ENCODE assay signal across 14 cellular contexts in the genomic region with DNA sequence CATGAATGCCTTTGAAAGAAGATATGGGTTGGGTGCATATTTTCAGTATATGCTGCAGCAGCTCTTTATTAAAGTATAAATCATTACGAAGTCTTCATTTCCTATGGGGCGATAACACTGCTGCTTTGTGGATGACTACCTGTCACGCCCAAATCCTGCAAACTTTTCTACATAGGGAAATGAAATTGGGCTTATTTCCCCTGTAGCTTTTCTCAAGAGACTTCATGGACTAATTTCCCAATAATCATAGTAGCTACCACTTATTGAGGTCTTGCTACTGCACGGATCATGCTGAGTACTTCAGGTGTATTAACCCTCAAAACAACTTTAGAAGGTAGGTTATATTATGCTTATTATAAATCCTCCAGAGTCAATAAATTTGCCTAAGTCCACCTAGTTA. TPM values are rescaled to one million over a fixed set of nuclear protein-coding genes. Genes with fewer than 3 reads are reported as not detected.
DNase-seq lines count a peak whose midpoint lies in the region; ATAC-seq and TF ChIP-seq lines count a peak whose summit lies in the region.
"Had no signal": no experiment of that assay in that cellular context is flagged by ENCODE, and none has a peak within 500 bp of the region (broad histone marks: within the 10 kb centered on the region; RNA-seq: fewer than 3 reads in every experiment).

No MANE protein-coding gene starts in this region.

- H3K4me2 ChIP-seq in BLaER1: peak overlapping the region; percentile 98

- intact Hi-C loops in CD8-positive, alpha-beta T cell (cut with DNase I, micrococcal nuclease): no loop called here

- H3K4me3 ChIP-seq in BLaER1 (no peak overlapping the region), muscle layer of colon (ENCODE audit: low read depth in 1 of 2, low read length in 2 of 2) (no peak overlapping the region)
- H3K4me3 ChIP-seq in CD8-positive, alpha-beta T cell (ENCODE audit: low read depth, low read length): peak overlapping the region; percentile 89
- H3K4me3 ChIP-seq: HAP-1 had no signal

- H3K27ac ChIP-seq in BLaER1: no peak overlapping the region
- H3K27ac ChIP-seq in CD8-positive, alpha-beta T cell (ENCODE audit: low read depth, low read length): peak overlapping the region; percentile 7
- H3K27ac ChIP-seq in muscle layer of colon (ENCODE audit: low read depth, low read length): peak overlapping the region; percentile 5
- H3K27ac ChIP-seq: brain microvascular endothelial cell had no signal

- H3K4me1 ChIP-seq in BLaER1 (peaks cover 99% of the 10 kb centered on the region), muscle layer of colon (ENCODE audit: insufficient read depth, low read length) (peaks cover 79% of the 10 kb centered on the region)
- peaks cover 75% of the 10 kb centered on the region for H3K4me1 ChIP-seq in CD8-positive, alpha-beta T cell (ENCODE audit: insufficient read depth, low read length)

- ATAC-seq in CD8-positive, alpha-beta T cell: no peak
- ATAC-seq in activated naive CD4-positive, alpha-beta T cell treated with anti-CD3 and anti-CD28 coated beads, Interleukin-2, amount 50 U/mL, for 72 hours: no peak
- ATAC-seq in esophagus mucosa (no peak), HG03521 (IDR thresholded peaks at IDR 0.05; ENCODE audit: unreplicated experiment) (no peak)

- H3K4me1 Mint-ChIP-seq in CD8-positive, alpha-beta T cell (ENCODE audit: low read depth): peaks cover 90% of the 10 kb centered on the region

- CTCF ChIA-PET in CD8-positive, alpha-beta T cell (lab: Charles Lee): interaction anchor here (0.7 to 3.6 kb wide), 4 partner anchors 44 to 415 kb away, joined by 3 to 17 read pairs (median 4); no protein-coding TSS in a partner anchor

- H4K20me1 ChIP-seq in BLaER1: peaks cover 100% of the 10 kb centered on the region

- H3K27me3 Mint-ChIP-seq in CD8-positive, alpha-beta T cell (ENCODE audit: low read depth): no peaks in the 10 kb centered on the region

- no peaks in the 10 kb centered on the region for H3K9me3 Mint-ChIP-seq in CD8-positive, alpha-beta T cell
- peaks cover 0 to 1% of the 10 kb centered on the region in 2 donors for H3K9me3 Mint-ChIP-seq in activated naive CD4-positive, alpha-beta T cell treated with anti-CD3 and anti-CD28 coated beads, Interleukin-2, amount 50 U/mL, for 72 hours

- H3K36me3 ChIP-seq in BLaER1: peaks cover 73% of the 10 kb centered on the region
- no peaks in the 10 kb centered on the region for H3K36me3 ChIP-seq in CD8-positive, alpha-beta T cell (ENCODE audit: insufficient read depth, low read length)
- peaks cover 3% of the 10 kb centered on the region for H3K36me3 ChIP-seq in muscle layer of colon (ENCODE audit: insufficient read depth, low read length)
- H3K36me3 ChIP-seq: HAP-1 had no signal

- no peak for TF ChIP-seq CTCF in CD8-positive, alpha-beta T cell (IDR thresholded peaks at IDR 0.05)

- H3K4me3 Mint-ChIP-seq in CD8-positive, alpha-beta T cell: peak overlapping the region; percentile 94

- H3K9me3 ChIP-seq in BLaER1 (no peaks in the 10 kb centered on the region; the same call in 1 of the 2 replicates), muscle layer of colon (ENCODE audit: low read length) (no peaks in the 10 kb centered on the region)
- no peaks in the 10 kb centered on the region for H3K9me3 ChIP-seq in CD8-positive, alpha-beta T cell (ENCODE audit: low read length)
- H3K9me3 ChIP-seq: HAP-1 had no signal

- peak overlapping the region; percentile 98 for H3K27ac Mint-ChIP-seq in CD8-positive, alpha-beta T cell
- H3K27ac Mint-ChIP-seq in activated naive CD4-positive, alpha-beta T cell treated with anti-CD3 and anti-CD28 coated beads, Interleukin-2, amount 50 U/mL, for 72 hours: peak overlapping the region; percentile 97 to 100

- no peaks in the 10 kb centered on the region for H3K27me3 ChIP-seq in BLaER1
- no peaks in the 10 kb centered on the region for H3K27me3 ChIP-seq in CD8-positive, alpha-beta T cell (ENCODE audit: insufficient read depth, low read length)
- H3K27me3 ChIP-seq in muscle layer of colon (ENCODE audit: control insufficient read depth in 1 of 2, insufficient read depth in 2 of 2, low read length in 2 of 2): no peaks in the 10 kb centered on the region
- H3K27me3 ChIP-seq: brain microvascular endothelial cell had no signal

- no peak overlapping the region for H3K9ac ChIP-seq in BLaER1
- no peak overlapping the region for H3K9ac ChIP-seq in muscle layer of colon (ENCODE audit: low read length)

- no peak for DNase-seq in CD8-positive, alpha-beta T cell
- peak in 1 of 2 donors; percentile 0 for DNase-seq in activated naive CD4-positive, alpha-beta T cell treated with anti-CD3 and anti-CD28 coated beads, Interleukin-2, amount 50 U/mL, for 72 hours (ENCODE audit: low spot score in 2 of 2)
- no peak for DNase-seq in germinal center (ENCODE audit: low spot score)
- DNase-seq: brain microvascular endothelial cell; KG1; NCI-H187 treated with DMSO at 0.1 percent for 48 hours; NCI-H774; SHP77; stimulated activated CD4-positive, alpha-beta T cell treated with anti-CD3 and anti-CD28 coated beads, Interleukin-4, amount 100 ng/mL, for 1 hour had no signal

- peaks cover 51% of the 10 kb centered on the region for H3K36me3 Mint-ChIP-seq in CD8-positive, alpha-beta T cell
- H3K36me3 Mint-ChIP-seq in activated naive CD4-positive, alpha-beta T cell treated with anti-CD3 and anti-CD28 coated beads, Interleukin-2, amount 50 U/mL, for 72 hours: peaks cover 32 to 90% of the 10 kb centered on the region in 2 donors

- POLR2A ChIA-PET in CD8-positive, alpha-beta T cell (lab: Charles Lee): interaction anchor here (0.9 to 4.9 kb wide), 6 partner anchors 15 to 79 kb away, joined by 3 to 39 read pairs (median 4); no protein-coding TSS in a partner anchor

RNA-seq across cellular contexts. Expression of a gene that starts 8.0 kb away (rescaled TPM):
- 100 to 1,000 TPM; 191 to 197 TPM for total RNA-seq in CD8-positive, alpha-beta T cell
- total RNA-seq in activated naive CD4-positive, alpha-beta T cell treated with anti-CD3 and anti-CD28 coated beads, Interleukin-2, amount 50 U/mL, for 72 hours: 10 to 100 TPM; 45.0 to 74.1 TPM
- total RNA-seq in esophagus mucosa: 14.6 TPM
